1 cellular context compared by ENCODE assay signal in the genomic region with DNA sequence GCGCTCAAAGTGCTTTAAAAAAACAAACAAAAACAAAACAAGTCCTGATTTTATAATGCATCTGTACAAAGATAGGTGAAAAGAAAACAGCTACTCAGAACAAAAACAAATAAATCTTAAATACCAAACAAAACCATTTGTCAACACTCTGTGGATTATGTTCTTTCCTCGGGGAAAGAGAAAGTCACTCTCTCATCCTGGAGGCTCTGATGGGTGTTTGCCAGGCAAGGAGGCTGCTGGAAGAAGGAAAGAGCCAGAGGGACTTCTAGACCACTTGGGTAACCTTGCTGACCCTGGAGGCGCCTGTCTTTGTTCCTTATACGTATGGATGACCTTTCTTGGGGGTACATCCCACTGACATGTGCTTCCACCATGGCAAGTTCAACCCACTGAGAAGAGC.
TF ChIP-seq lines count a peak whose summit lies in the region.

No MANE protein-coding gene starts in this region.

TF ChIP-seq in WTC11, 78 proteins besides CTCF, POLR2A, EP300 and RAD21 (continued from another document):
- TF ChIP-seq, protein P1, sequence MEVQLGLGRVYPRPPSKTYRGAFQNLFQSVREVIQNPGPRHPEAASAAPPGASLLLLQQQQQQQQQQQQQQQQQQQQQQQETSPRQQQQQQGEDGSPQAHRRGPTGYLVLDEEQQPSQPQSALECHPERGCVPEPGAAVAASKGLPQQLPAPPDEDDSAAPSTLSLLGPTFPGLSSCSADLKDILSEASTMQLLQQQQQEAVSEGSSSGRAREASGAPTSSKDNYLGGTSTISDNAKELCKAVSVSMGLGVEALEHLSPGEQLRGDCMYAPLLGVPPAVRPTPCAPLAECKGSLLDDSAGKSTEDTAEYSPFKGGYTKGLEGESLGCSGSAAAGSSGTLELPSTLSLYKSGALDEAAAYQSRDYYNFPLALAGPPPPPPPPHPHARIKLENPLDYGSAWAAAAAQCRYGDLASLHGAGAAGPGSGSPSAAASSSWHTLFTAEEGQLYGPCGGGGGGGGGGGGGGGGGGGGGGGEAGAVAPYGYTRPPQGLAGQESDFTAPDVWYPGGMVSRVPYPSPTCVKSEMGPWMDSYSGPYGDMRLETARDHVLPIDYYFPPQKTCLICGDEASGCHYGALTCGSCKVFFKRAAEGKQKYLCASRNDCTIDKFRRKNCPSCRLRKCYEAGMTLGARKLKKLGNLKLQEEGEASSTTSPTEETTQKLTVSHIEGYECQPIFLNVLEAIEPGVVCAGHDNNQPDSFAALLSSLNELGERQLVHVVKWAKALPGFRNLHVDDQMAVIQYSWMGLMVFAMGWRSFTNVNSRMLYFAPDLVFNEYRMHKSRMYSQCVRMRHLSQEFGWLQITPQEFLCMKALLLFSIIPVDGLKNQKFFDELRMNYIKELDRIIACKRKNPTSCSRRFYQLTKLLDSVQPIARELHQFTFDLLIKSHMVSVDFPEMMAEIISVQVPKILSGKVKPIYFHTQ (CRISPR knock-in tag; IDR thresholded peaks at IDR 0.05): no peak
- TF ChIP-seq, protein P2, sequence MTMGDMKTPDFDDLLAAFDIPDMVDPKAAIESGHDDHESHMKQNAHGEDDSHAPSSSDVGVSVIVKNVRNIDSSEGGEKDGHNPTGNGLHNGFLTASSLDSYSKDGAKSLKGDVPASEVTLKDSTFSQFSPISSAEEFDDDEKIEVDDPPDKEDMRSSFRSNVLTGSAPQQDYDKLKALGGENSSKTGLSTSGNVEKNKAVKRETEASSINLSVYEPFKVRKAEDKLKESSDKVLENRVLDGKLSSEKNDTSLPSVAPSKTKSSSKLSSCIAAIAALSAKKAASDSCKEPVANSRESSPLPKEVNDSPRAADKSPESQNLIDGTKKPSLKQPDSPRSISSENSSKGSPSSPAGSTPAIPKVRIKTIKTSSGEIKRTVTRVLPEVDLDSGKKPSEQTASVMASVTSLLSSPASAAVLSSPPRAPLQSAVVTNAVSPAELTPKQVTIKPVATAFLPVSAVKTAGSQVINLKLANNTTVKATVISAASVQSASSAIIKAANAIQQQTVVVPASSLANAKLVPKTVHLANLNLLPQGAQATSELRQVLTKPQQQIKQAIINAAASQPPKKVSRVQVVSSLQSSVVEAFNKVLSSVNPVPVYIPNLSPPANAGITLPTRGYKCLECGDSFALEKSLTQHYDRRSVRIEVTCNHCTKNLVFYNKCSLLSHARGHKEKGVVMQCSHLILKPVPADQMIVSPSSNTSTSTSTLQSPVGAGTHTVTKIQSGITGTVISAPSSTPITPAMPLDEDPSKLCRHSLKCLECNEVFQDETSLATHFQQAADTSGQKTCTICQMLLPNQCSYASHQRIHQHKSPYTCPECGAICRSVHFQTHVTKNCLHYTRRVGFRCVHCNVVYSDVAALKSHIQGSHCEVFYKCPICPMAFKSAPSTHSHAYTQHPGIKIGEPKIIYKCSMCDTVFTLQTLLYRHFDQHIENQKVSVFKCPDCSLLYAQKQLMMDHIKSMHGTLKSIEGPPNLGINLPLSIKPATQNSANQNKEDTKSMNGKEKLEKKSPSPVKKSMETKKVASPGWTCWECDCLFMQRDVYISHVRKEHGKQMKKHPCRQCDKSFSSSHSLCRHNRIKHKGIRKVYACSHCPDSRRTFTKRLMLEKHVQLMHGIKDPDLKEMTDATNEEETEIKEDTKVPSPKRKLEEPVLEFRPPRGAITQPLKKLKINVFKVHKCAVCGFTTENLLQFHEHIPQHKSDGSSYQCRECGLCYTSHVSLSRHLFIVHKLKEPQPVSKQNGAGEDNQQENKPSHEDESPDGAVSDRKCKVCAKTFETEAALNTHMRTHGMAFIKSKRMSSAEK (CRISPR knock-in tag; IDR thresholded peaks at IDR 0.05; ENCODE audit: borderline replicate concordance): no peak
- TF ChIP-seq, protein P3, sequence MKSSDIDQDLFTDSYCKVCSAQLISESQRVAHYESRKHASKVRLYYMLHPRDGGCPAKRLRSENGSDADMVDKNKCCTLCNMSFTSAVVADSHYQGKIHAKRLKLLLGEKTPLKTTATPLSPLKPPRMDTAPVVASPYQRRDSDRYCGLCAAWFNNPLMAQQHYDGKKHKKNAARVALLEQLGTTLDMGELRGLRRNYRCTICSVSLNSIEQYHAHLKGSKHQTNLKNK (CRISPR knock-in tag; IDR thresholded peaks at IDR 0.05): no peak
- TF ChIP-seq OVOL2 (CRISPR knock-in tag; IDR thresholded peaks at IDR 0.05; ENCODE audit: borderline replicate concordance) (no peak), GRHL2 (CRISPR knock-in tag; IDR thresholded peaks at IDR 0.05; ENCODE audit: insufficient replicate concordance, severe bottlenecking) (no peak)
- TF ChIP-seq, protein P4, sequence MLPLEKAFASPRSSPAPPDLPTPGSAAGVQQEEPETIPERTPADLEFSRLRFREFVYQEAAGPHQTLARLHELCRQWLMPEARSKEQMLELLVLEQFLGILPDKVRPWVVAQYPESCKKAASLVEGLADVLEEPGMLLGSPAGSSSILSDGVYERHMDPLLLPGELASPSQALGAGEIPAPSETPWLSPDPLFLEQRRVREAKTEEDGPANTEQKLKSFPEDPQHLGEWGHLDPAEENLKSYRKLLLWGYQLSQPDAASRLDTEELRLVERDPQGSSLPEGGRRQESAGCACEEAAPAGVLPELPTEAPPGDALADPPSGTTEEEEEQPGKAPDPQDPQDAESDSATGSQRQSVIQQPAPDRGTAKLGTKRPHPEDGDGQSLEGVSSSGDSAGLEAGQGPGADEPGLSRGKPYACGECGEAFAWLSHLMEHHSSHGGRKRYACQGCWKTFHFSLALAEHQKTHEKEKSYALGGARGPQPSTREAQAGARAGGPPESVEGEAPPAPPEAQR (CRISPR knock-in tag; IDR thresholded peaks at IDR 0.05): no peak
